Comparison of ENCODE assay signal across 17 cellular contexts in the genomic region with DNA sequence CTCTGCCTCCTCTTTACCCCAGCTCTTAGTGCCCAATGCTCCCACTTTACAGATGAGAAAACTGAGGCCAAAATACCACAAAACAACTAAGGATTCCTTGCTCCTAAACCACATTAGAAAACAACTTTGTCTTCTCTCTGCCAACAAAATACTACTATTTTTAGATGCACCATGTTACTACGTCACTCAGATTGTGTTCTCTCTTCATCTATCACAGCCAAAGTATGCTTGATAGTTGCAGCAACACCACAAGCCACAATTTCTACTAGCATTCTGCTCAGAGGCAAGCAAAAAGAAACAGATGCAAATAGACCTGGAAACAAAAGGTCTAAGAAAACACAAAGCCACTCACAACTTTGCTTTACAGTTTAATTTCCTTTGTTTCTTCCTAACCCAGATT. TPM values are rescaled to one million over a fixed set of nuclear protein-coding genes. Genes with fewer than 3 reads are reported as not detected.
"Had no signal": no experiment of that assay in that cellular context is flagged by ENCODE, and none has a peak within 500 bp of the region (broad histone marks: within the 10 kb centered on the region; RNA-seq: fewer than 3 reads in every experiment).

No MANE protein-coding gene starts in this region.

- H3K4me3 ChIP-seq: testis had no signal

- H3K9me3 ChIP-seq: testis had no signal

- H3K27ac ChIP-seq: testis had no signal

- H3K4me1 ChIP-seq: testis had no signal

- H3K27me3 ChIP-seq: testis had no signal

- FAIRE-seq: colon, endometrium, islet of Langerhans, small intestine had no signal

- DNase-seq: activated CD4-positive, alpha-beta T cell treated with anti-CD3 and anti-CD28 coated beads, Interleukin-2, amount 50 U/mL, for 4 hours; activated effector memory CD4-positive, alpha-beta T cell treated with anti-CD3 and anti-CD28 coated beads, Interleukin-2, amount 50 U/mL, for 16 hours; activated naive CD4-positive, alpha-beta T cell treated with anti-CD3 and anti-CD28 coated beads, Interleukin-2, amount 50 U/mL, for 16 hours; activated T-cell treated with anti-CD3 and anti-CD28 coated beads, Interleukin-2, amount 50 U/mL, for 72 hours; hippocampal formation; mammary epithelial cell; small intestine; stimulated activated CD4-positive, alpha-beta T cell treated with anti-CD3 and anti-CD28 coated beads, Interleukin-15, amount 100 ng/mL, for 24 hours; stimulated activated CD4-positive, alpha-beta T cell treated with anti-CD3 and anti-CD28 coated beads, Interleukin-2, amount 100 ng/mL, for 48 hours; SW 1271; T-helper 2 cell; testis had no signal

- ATAC-seq: activated T-cell treated with anti-CD3 and anti-CD28 coated beads, Interleukin-2, amount 50 U/mL, for 72 hours; left lobe of liver had no signal

RNA-seq across cellular contexts. Expression of a gene that starts 3.3 kb away (rescaled TPM):
- total RNA-seq: activated CD8-positive, alpha-beta memory T cell treated with anti-CD3 and anti-CD28 coated beads for 36 hours; activated T-cell treated with anti-CD3 and anti-CD28 coated beads, Interleukin-2, amount 50 U/mL, for 72 hours had no signal
